ENCODE assay signal across 2 cellular contexts in the genomic region with DNA sequence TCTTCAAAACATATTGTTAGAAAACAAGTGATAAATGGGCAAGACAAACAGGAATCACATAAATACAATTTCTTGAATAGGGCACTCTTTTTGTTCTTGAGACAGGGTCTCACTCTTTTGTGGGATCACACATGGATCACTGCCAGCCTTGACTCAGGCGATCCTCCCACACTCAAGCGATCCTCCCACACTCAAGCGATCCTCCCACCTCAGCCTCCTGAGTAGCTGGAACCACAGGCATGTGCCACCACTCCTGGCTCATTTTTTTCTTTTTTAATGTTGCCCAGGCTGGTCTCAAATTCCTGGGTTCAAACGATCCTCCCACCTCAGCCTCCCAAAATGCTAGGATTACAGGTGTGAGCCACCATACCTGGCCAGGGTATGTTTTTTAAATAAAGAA.
TF ChIP-seq lines count a peak whose summit lies in the region.

No MANE protein-coding gene starts in this region.

TF ChIP-seq in HepG2, 621 proteins besides CTCF, POLR2A, EP300 and RAD21:
- TF ChIP-seq, protein P1, sequence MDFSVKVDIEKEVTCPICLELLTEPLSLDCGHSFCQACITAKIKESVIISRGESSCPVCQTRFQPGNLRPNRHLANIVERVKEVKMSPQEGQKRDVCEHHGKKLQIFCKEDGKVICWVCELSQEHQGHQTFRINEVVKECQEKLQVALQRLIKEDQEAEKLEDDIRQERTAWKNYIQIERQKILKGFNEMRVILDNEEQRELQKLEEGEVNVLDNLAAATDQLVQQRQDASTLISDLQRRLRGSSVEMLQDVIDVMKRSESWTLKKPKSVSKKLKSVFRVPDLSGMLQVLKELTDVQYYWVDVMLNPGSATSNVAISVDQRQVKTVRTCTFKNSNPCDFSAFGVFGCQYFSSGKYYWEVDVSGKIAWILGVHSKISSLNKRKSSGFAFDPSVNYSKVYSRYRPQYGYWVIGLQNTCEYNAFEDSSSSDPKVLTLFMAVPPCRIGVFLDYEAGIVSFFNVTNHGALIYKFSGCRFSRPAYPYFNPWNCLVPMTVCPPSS (IDR thresholded peaks at IDR 0.05), result no peak
- TF ChIP-seq, protein P2, sequence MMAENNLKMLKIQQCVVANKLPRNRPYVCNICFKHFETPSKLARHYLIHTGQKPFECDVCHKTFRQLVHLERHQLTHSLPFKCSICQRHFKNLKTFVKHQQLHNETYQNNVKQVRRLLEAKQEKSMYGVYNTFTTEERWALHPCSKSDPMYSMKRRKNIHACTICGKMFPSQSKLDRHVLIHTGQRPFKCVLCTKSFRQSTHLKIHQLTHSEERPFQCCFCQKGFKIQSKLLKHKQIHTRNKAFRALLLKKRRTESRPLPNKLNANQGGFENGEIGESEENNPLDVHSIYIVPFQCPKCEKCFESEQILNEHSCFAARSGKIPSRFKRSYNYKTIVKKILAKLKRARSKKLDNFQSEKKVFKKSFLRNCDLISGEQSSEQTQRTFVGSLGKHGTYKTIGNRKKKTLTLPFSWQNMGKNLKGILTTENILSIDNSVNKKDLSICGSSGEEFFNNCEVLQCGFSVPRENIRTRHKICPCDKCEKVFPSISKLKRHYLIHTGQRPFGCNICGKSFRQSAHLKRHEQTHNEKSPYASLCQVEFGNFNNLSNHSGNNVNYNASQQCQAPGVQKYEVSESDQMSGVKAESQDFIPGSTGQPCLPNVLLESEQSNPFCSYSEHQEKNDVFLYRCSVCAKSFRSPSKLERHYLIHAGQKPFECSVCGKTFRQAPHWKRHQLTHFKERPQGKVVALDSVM (CRISPR knock-in tag; IDR thresholded peaks at IDR 0.05), result peak; percentile 16; the same call in 1 of the 2 replicates
TF ChIP-seq in HepG2: peak in this region for 1.

TF ChIP-seq in K562, 482 proteins besides CTCF, POLR2A, EP300 and RAD21:
- TF ChIP-seq GTF2F1 (IDR thresholded peaks at IDR 0.05; ENCODE audit: low read depth, low read length) (no peak), TBP (optimal IDR thresholded peaks at IDR 0.05; ENCODE audit: low read depth, low read length) (no peak), ELF2 (CRISPR knock-in tag; IDR thresholded peaks at IDR 0.05) (no peak), ZNF583 (CRISPR knock-in tag; IDR thresholded peaks at IDR 0.05) (no peak), PYGO2 (tag; IDR thresholded peaks at IDR 0.05) (no peak), ZNF764 (CRISPR knock-in tag; IDR thresholded peaks at IDR 0.05; ENCODE audit: low read depth) (no peak), NCOA6 (IDR thresholded peaks at IDR 0.05) (no peak), EGR1 (conservative IDR thresholded peaks at IDR 0.05) (peak; percentile 48), NFIC (IDR thresholded peaks at IDR 0.05) (peak; percentile 27; the same call in 1 of the 2 replicates), RBM34 (IDR thresholded peaks at IDR 0.05; ENCODE audit: borderline replicate concordance, insufficient read depth, low read length) (no peak)
- TF ChIP-seq, protein P3, sequence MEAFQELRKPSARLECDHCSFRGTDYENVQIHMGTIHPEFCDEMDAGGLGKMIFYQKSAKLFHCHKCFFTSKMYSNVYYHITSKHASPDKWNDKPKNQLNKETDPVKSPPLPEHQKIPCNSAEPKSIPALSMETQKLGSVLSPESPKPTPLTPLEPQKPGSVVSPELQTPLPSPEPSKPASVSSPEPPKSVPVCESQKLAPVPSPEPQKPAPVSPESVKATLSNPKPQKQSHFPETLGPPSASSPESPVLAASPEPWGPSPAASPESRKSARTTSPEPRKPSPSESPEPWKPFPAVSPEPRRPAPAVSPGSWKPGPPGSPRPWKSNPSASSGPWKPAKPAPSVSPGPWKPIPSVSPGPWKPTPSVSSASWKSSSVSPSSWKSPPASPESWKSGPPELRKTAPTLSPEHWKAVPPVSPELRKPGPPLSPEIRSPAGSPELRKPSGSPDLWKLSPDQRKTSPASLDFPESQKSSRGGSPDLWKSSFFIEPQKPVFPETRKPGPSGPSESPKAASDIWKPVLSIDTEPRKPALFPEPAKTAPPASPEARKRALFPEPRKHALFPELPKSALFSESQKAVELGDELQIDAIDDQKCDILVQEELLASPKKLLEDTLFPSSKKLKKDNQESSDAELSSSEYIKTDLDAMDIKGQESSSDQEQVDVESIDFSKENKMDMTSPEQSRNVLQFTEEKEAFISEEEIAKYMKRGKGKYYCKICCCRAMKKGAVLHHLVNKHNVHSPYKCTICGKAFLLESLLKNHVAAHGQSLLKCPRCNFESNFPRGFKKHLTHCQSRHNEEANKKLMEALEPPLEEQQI (IDR thresholded peaks at IDR 0.05), result no peak
